ENCODE assay signal across 16 cellular contexts in genomic region chr9:110114086-110114887, GRCh38.
DNase-seq lines count a peak whose midpoint lies in the region; ATAC-seq, FAIRE-seq and TF ChIP-seq lines count a peak whose summit lies in the region.
"Had no signal": no experiment of that assay in that cellular context is flagged by ENCODE, and none has a peak within 500 bp of the region (broad histone marks: within the 10 kb centered on the region; RNA-seq: fewer than 3 reads in every experiment).

No MANE protein-coding gene starts in this region.

- no peak overlapping the region for H3K4me3 Mint-ChIP-seq in memory B cell
- H3K4me3 Mint-ChIP-seq: dendritic cell treated with granulocyte-macrophage colony-stimulating factor and Interleukin-4, amounts not matched to agents 40 ng/mL and 50 ng/mL, for 4 days had no signal

- peaks cover 50% of the 10 kb centered on the region for H3K4me1 Mint-ChIP-seq in memory B cell

- WGBS in A549 (ENCODE audit: missing lambda C conversion rate) = 83% methylated on average over 11 of the region's 11 CpGs

- TF ChIP-seq POLR2A in A549 (IDR thresholded peaks at IDR 0.05; ENCODE audit: low read length) = no peak

- H3K4me1 ChIP-seq in A549 = peaks cover 28% of the 10 kb centered on the region

- no peak for TF ChIP-seq EP300 in A549 (IDR thresholded peaks at IDR 0.05)

- CTCF ChIA-PET in A549 (lab: Yijun Ruan, JAX) = interaction anchor here (0.6 kb wide), 1 partner anchor 28 kb away, joined by 3 read pairs; no protein-coding TSS in a partner anchor

- no peak for TF ChIP-seq RAD21 in A549 (conservative IDR thresholded peaks at IDR 0.05 in 1 of 2, IDR thresholded peaks at IDR 0.05 in 1 of 2)

- H3K4me3 ChIP-seq in A549 = no peak overlapping the region
- H3K4me3 ChIP-seq in coronary artery = peak overlapping the region; percentile 28
- H3K4me3 ChIP-seq: tibial artery had no signal

- TF ChIP-seq CTCF in A549 (IDR thresholded peaks at IDR 0.05) (no peak), coronary artery (IDR thresholded peaks at IDR 0.05) (no peak)

- H3K9me3 Mint-ChIP-seq in memory B cell = no peaks in the 10 kb centered on the region
- H3K9me3 Mint-ChIP-seq: dendritic cell treated with granulocyte-macrophage colony-stimulating factor and Interleukin-4, amounts not matched to agents 40 ng/mL and 50 ng/mL, for 4 days had no signal

- ATAC-seq in A549 = no peak
- ATAC-seq in memory B cell (ENCODE audit: low read depth) = no peak
- no peak for ATAC-seq in HG02571 (IDR thresholded peaks at IDR 0.05; ENCODE audit: unreplicated experiment)

- no peak overlapping the region; the same call in 2 of the 3 replicates for H3K4me2 ChIP-seq in A549

- peak overlapping the region; percentile 62 for H3K27ac Mint-ChIP-seq in memory B cell
- H3K27ac Mint-ChIP-seq: dendritic cell treated with granulocyte-macrophage colony-stimulating factor and Interleukin-4, amounts not matched to agents 40 ng/mL and 50 ng/mL, for 4 days had no signal

- no peaks in the 10 kb centered on the region for H3K27me3 Mint-ChIP-seq in memory B cell
- H3K27me3 Mint-ChIP-seq: dendritic cell treated with granulocyte-macrophage colony-stimulating factor and Interleukin-4, amounts not matched to agents 40 ng/mL and 50 ng/mL, for 4 days had no signal

- H3K27ac ChIP-seq in A549 (peak overlapping the region; percentile 68 to 79; a peak in 3 of 6 replicates), coronary artery (peak overlapping the region; percentile 43 to 57)

- no peaks in the 10 kb centered on the region for H3K9me3 ChIP-seq in A549
- H3K9me3 ChIP-seq: gastrocnemius medialis, tibial artery had no signal

- POLR2A ChIA-PET in A549 (lab: Yijun Ruan, JAX) = no interaction called here

- DNase-seq in A549 (ENCODE audit: low read depth in 1 of 2, low spot score in 1 of 2) (no peak), HT1080 (ENCODE audit: low read depth) (peak; percentile 53), coronary artery (ENCODE audit: low spot score) (peak; percentile 8), memory B cell (ENCODE audit: low spot score in 2 of 2) (no peak), GM19239 (ENCODE audit: insufficient read length, low spot score) (no peak)
- DNase-seq in stimulated activated CD4-positive, alpha-beta T cell treated with anti-CD3 and anti-CD28 coated beads, Interleukin-2, amount 100 ng/mL, for 24 hours = no peak
- no peak for DNase-seq in stimulated activated CD4-positive, alpha-beta T cell treated with anti-CD3 and anti-CD28 coated beads, Interleukin-12 subunit alpha, Interleukin-12 subunit beta, amount 100 ng/mL, for 4 hours
- DNase-seq: activated CD4-positive, CD25-positive, alpha-beta regulatory T cell; gastrocnemius medialis; kidney; NCI-H1930; NCI-H748 treated with DMSO at 0.1 percent for 48 hours; stimulated activated CD4-positive, alpha-beta T cell treated with anti-CD3 and anti-CD28 coated beads, Interleukin-15, amount 100 ng/mL, for 24 hours; tibial artery had no signal

- H3K36me3 Mint-ChIP-seq in memory B cell = peaks cover 11% of the 10 kb centered on the region

- no peak for FAIRE-seq in A549 (lab: Jason Lieb, UNC)
- FAIRE-seq in GM19239 (lab: Jason Lieb, UNC) = no peak
- FAIRE-seq: kidney had no signal

TF ChIP-seq in A549, 52 proteins besides CTCF, POLR2A, EP300 and RAD21:
- TF ChIP-seq TP53 (CRISPR knock-in tag; IDR thresholded peaks at IDR 0.05) (no peak), RNF2 (IDR thresholded peaks at IDR 0.05; ENCODE audit: borderline replicate concordance, low read depth) (no peak), REST (IDR thresholded peaks at IDR 0.05) (no peak), CHD2 (IDR thresholded peaks at IDR 0.05; ENCODE audit: low read length, partially characterized antibody) (no peak), ATOH8 (CRISPR knock-in tag; IDR thresholded peaks at IDR 0.05; ENCODE audit: low read depth) (no peak), ZSCAN20 (CRISPR knock-in tag; IDR thresholded peaks at IDR 0.05) (no peak), SMC3 (IDR thresholded peaks at IDR 0.05) (no peak), RARB (CRISPR knock-in tag; IDR thresholded peaks at IDR 0.05) (no peak), NR3C1 (IDR thresholded peaks at IDR 0.05) (no peak), JUN (IDR thresholded peaks at IDR 0.05) (no peak), EHF (CRISPR knock-in tag; IDR thresholded peaks at IDR 0.05) (no peak), NFE2L2 (conservative IDR thresholded peaks at IDR 0.05; ENCODE audit: low read length) (no peak), MYC (IDR thresholded peaks at IDR 0.05; ENCODE audit: borderline replicate concordance, low read length) (no peak), CHD4 (IDR thresholded peaks at IDR 0.05; ENCODE audit: borderline replicate concordance) (no peak), FOXS1 (CRISPR knock-in tag; IDR thresholded peaks at IDR 0.05) (no peak), GATA3 (IDR thresholded peaks at IDR 0.05; ENCODE audit: borderline replicate concordance) (no peak)
- TF ChIP-seq, protein P1, sequence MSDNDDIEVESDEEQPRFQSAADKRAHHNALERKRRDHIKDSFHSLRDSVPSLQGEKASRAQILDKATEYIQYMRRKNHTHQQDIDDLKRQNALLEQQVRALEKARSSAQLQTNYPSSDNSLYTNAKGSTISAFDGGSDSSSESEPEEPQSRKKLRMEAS (IDR thresholded peaks at IDR 0.05) = no peak

Comparison
In these comparisons a context has a peak if more than half of its experiments do, and no peak if none do; other contexts are left out.
1. DNase-seq: peak in HT1080 (single experiment) and coronary artery (single experiment); none in A549 (0 of 2), memory B cell (0 of 2), GM19239 (single experiment), stimulated activated CD4-positive, alpha-beta T cell treated with anti-CD3 and anti-CD28 coated beads, Interleukin-2, amount 100 ng/mL, for 24 hours (0 of 2) and stimulated activated CD4-positive, alpha-beta T cell treated with anti-CD3 and anti-CD28 coated beads, Interleukin-12 subunit alpha, Interleukin-12 subunit beta, amount 100 ng/mL, for 4 hours (single experiment).